Comparison of ENCODE assay signal across 15 cellular contexts in genomic region chr10:17841055-17841454, GRCh38. TPM values are rescaled to one million over a fixed set of nuclear protein-coding genes. Genes with fewer than 3 reads are reported as not detected.
DNase-seq lines count a peak whose midpoint lies in the region; ATAC-seq and TF ChIP-seq lines count a peak whose summit lies in the region.
"Had no signal": no experiment of that assay in that cellular context is flagged by ENCODE, and none has a peak within 500 bp of the region (broad histone marks: within the 10 kb centered on the region; RNA-seq: fewer than 3 reads in every experiment).

No MANE protein-coding gene starts in this region.

- H3K27me3 ChIP-seq in naive thymus-derived CD4-positive, alpha-beta T cell (ENCODE audit: control insufficient read depth in 2 of 2, insufficient read depth in 2 of 2, low read length in 2 of 2): no peaks in the 10 kb centered on the region
- peaks cover 0 to 8% (median 0%) of the 10 kb centered on the region in 45 donors for H3K27me3 ChIP-seq in dorsolateral prefrontal cortex
- H3K27me3 ChIP-seq: MG63 had no signal

- CTCF ChIA-PET in naive thymus-derived CD4-positive, alpha-beta T cell (lab: Charles Lee): no interaction called here

- no peaks in the 10 kb centered on the region for H3K9me3 Mint-ChIP-seq in dendritic cell treated with granulocyte-macrophage colony-stimulating factor and Interleukin-4, amounts not matched to agents 40 ng/mL and 50 ng/mL, for 4 days
- H3K9me3 Mint-ChIP-seq in naive thymus-derived CD4-positive, alpha-beta T cell: no peaks in the 10 kb centered on the region
- H3K9me3 Mint-ChIP-seq: CD4-positive, CD25-positive, alpha-beta regulatory T cell had no signal

- peaks cover 88% of the 10 kb centered on the region for H3K36me3 Mint-ChIP-seq in dendritic cell treated with granulocyte-macrophage colony-stimulating factor and Interleukin-4, amounts not matched to agents 40 ng/mL and 50 ng/mL, for 4 days (ENCODE audit: low read depth)
- H3K36me3 Mint-ChIP-seq in naive thymus-derived CD4-positive, alpha-beta T cell: no peaks in the 10 kb centered on the region
- H3K36me3 Mint-ChIP-seq: CD4-positive, CD25-positive, alpha-beta regulatory T cell had no signal

- no peak overlapping the region for H3K4me3 ChIP-seq in naive thymus-derived CD4-positive, alpha-beta T cell (ENCODE audit: low read length)
- H3K4me3 ChIP-seq in dorsolateral prefrontal cortex: no peak overlapping the region
- H3K4me3 ChIP-seq: MG63 had no signal

- H3K27ac ChIP-seq in naive thymus-derived CD4-positive, alpha-beta T cell (ENCODE audit: low read depth, low read length): no peak overlapping the region
- no peak overlapping the region for H3K27ac ChIP-seq in dorsolateral prefrontal cortex

- no peaks in the 10 kb centered on the region for H3K9me3 ChIP-seq in naive thymus-derived CD4-positive, alpha-beta T cell (ENCODE audit: control insufficient read depth in 2 of 3, low read length in 3 of 3)
- H3K9me3 ChIP-seq: MG63 had no signal

- H3K27me3 Mint-ChIP-seq in dendritic cell treated with granulocyte-macrophage colony-stimulating factor and Interleukin-4, amounts not matched to agents 40 ng/mL and 50 ng/mL, for 4 days: no peaks in the 10 kb centered on the region
- peaks cover 10 to 21% (median 15%) of the 10 kb centered on the region in 5 donors for H3K27me3 Mint-ChIP-seq in naive thymus-derived CD4-positive, alpha-beta T cell

- peak overlapping the region; percentile 46 for H3K27ac Mint-ChIP-seq in dendritic cell treated with granulocyte-macrophage colony-stimulating factor and Interleukin-4, amounts not matched to agents 40 ng/mL and 50 ng/mL, for 4 days
- H3K27ac Mint-ChIP-seq in naive thymus-derived CD4-positive, alpha-beta T cell: no peak overlapping the region
- H3K27ac Mint-ChIP-seq: CD4-positive, CD25-positive, alpha-beta regulatory T cell had no signal

- H3K4me1 ChIP-seq in naive thymus-derived CD4-positive, alpha-beta T cell (ENCODE audit: control insufficient read depth in 2 of 2, insufficient read depth in 2 of 2, low read length in 2 of 2): no peaks in the 10 kb centered on the region

- peak; percentile 40 for ATAC-seq in naive thymus-derived CD4-positive, alpha-beta T cell

- H3K36me3 ChIP-seq in naive thymus-derived CD4-positive, alpha-beta T cell (ENCODE audit: control insufficient read depth in 2 of 3, insufficient read depth in 3 of 3, low read length in 3 of 3): no peaks in the 10 kb centered on the region
- H3K36me3 ChIP-seq: MG63 had no signal

- no peak for TF ChIP-seq CTCF in dorsolateral prefrontal cortex (IDR thresholded peaks at IDR 0.05 in 54 of 56, conservative IDR thresholded peaks at IDR 0.05 in 2 of 56; ENCODE audit: low read depth in 1 of 56, partially characterized antibody in 56 of 56)

- peaks cover 38% of the 10 kb centered on the region for H3K4me1 Mint-ChIP-seq in dendritic cell treated with granulocyte-macrophage colony-stimulating factor and Interleukin-4, amounts not matched to agents 40 ng/mL and 50 ng/mL, for 4 days (ENCODE audit: low read depth)
- peaks cover 0 to 4% (median 0%) of the 10 kb centered on the region in 7 donors for H3K4me1 Mint-ChIP-seq in naive thymus-derived CD4-positive, alpha-beta T cell

- DNase-seq in ELR (ENCODE audit: low read depth) (peak; percentile 53), M059J (ENCODE audit: low read depth) (peak; percentile 3), NCI-H345 treated with DMSO at 0.1 percent for 48 hours (lab: John Stamatoyannopoulos, UW; ENCODE audit: unreplicated experiment) (no peak), NCI-H2081 treated with DMSO at 0.1 percent for 48 hours (lab: John Stamatoyannopoulos, UW) (no peak), dorsolateral prefrontal cortex (no peak)
- no peak for DNase-seq in naive thymus-derived CD4-positive, alpha-beta T cell
- DNase-seq: Calu3; CD4-positive, CD25-positive, alpha-beta regulatory T cell; KBM-7; MG63; NCI-H187 treated with DMSO at 0.1 percent for 48 hours; NCI-H2171 treated with DMSO at 0.1 percent for 48 hours; NCI-H510A treated with DMSO at 0.1 percent for 48 hours had no signal

- no peak overlapping the region for H3K4me3 Mint-ChIP-seq in dendritic cell treated with granulocyte-macrophage colony-stimulating factor and Interleukin-4, amounts not matched to agents 40 ng/mL and 50 ng/mL, for 4 days
- no peak overlapping the region for H3K4me3 Mint-ChIP-seq in naive thymus-derived CD4-positive, alpha-beta T cell
- H3K4me3 Mint-ChIP-seq: CD4-positive, CD25-positive, alpha-beta regulatory T cell had no signal

- POLR2A ChIA-PET in naive thymus-derived CD4-positive, alpha-beta T cell (lab: Charles Lee): no interaction called here

- intact Hi-C loops in dendritic cell treated with granulocyte-macrophage colony-stimulating factor and Interleukin-4, amounts not matched to agents 40 ng/mL and 50 ng/mL, for 4 days (cut with micrococcal nuclease): no loop called here
- intact Hi-C loops in naive thymus-derived CD4-positive, alpha-beta T cell (cut with micrococcal nuclease): no loop called here
- intact Hi-C loops in dorsolateral prefrontal cortex (cut with DNase I): loop anchor here (10.0 kb wide), 1 partner anchor 374 kb away; no protein-coding TSS in a partner anchor

RNA-seq across cellular contexts. Expression of gene MRC1, which starts 31.9 kb away (rescaled TPM):
- not detected in 2 replicates for total RNA-seq in M059J (2014; rRNA removed; shearing (Covaris generic))
- 1 to 10 TPM in 2 of 5 experiments, under 1 TPM in 2, not detected in 1; 0.13 to 3.5 (median 1.9) TPM for total RNA-seq in naive thymus-derived CD4-positive, alpha-beta T cell
- not detected for polyA plus RNA-seq in naive thymus-derived CD4-positive, alpha-beta T cell
- 10 to 100 TPM in 12 of 120 experiments, 1 to 10 TPM in 98, under 1 TPM in 10; 0.32 to 44.5 (median 2.9) TPM for total RNA-seq in dorsolateral prefrontal cortex
- total RNA-seq: OCI-LY7 had no signal

Comparison
In these comparisons a context has a peak if more than half of its experiments do, and no peak if none do; other contexts are left out.
1. DNase-seq: peak in ELR (single experiment) and M059J (single experiment); none in naive thymus-derived CD4-positive, alpha-beta T cell (0 of 9), NCI-H345 treated with DMSO at 0.1 percent for 48 hours (single experiment), NCI-H2081 treated with DMSO at 0.1 percent for 48 hours (single experiment) and dorsolateral prefrontal cortex (0 of 10).
2. intact Hi-C loops: an anchor here in dorsolateral prefrontal cortex (10.0 kb wide); none called in dendritic cell treated with granulocyte-macrophage colony-stimulating factor and Interleukin-4, amounts not matched to agents 40 ng/mL and 50 ng/mL, for 4 days and naive thymus-derived CD4-positive, alpha-beta T cell.